ENCODE assay signal across 16 cellular contexts in the genomic region with DNA sequence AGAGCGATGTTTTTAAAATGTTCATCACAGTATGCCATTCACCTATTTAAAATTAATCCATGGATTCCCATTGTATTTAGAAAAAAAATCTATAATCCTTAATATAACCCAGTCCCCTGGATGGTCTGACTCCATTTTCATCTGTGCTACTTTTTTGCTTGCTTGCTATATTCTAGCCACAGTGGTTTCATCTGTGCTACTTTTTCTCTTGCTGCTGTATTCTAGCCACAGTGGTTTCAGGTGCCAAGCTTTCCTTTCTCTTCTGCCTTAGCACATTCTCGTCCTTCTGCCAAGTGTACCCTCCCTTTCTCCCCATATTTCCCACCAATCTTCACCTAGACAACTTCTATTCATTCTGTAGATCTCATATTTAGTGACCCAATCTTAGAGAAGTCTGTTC. TPM values are rescaled to one million over a fixed set of nuclear protein-coding genes. Genes with fewer than 3 reads are reported as not detected.
A peak's percentile ranks its signal among the peaks of the same experiment; 100 is the strongest.
DNase-seq lines count a peak whose midpoint lies in the region; ATAC-seq and TF ChIP-seq lines count a peak whose summit lies in the region.
"Had no signal": no experiment of that assay in that cellular context is flagged by ENCODE, and none has a peak within 500 bp of the region (broad histone marks: within the 10 kb centered on the region; RNA-seq: fewer than 3 reads in every experiment).

No MANE protein-coding gene starts in this region.

- H3K36me3 ChIP-seq in KMS-11 (ENCODE audit: insufficient read depth) (no peaks in the 10 kb centered on the region), H7 (replicated peaks; ENCODE audit: control insufficient read depth, insufficient read depth, low read length) (no peaks in the 10 kb centered on the region), ascending aorta (no peaks in the 10 kb centered on the region)
- H3K36me3 ChIP-seq: BLaER1 had no signal

- peaks cover 17% of the 10 kb centered on the region for H3K4me1 ChIP-seq in KMS-11 (ENCODE audit: low read depth, poor library complexity, severe bottlenecking)
- H3K4me1 ChIP-seq in ascending aorta, result peaks cover 0 to 5% of the 10 kb centered on the region in 2 donors
- H3K4me1 ChIP-seq: A549, BLaER1 had no signal

- H3K27ac ChIP-seq in KMS-11 (no peak overlapping the region), VCaP (peak overlapping the region; percentile 96), ascending aorta (no peak overlapping the region)
- H3K27ac ChIP-seq: A549, BLaER1 had no signal

- TF ChIP-seq CTCF in GM12865 (IDR thresholded peaks at IDR 0.05; ENCODE audit: insufficient read depth, low read depth, low read length, missing control alignments), result no peak
- TF ChIP-seq CTCF in KMS-11 (conservative IDR thresholded peaks at IDR 0.05; ENCODE audit: low read depth, low read length), result no peak
- TF ChIP-seq CTCF in VCaP (conservative IDR thresholded peaks at IDR 0.05), result no peak
- TF ChIP-seq CTCF in ascending aorta (IDR thresholded peaks at IDR 0.05), result no peak

- H3K27me3 ChIP-seq in KMS-11 (ENCODE audit: insufficient read depth, low read depth) (no peaks in the 10 kb centered on the region), H7 (ENCODE audit: control insufficient read depth, insufficient read depth, low read length) (no peaks in the 10 kb centered on the region), ascending aorta (no peaks in the 10 kb centered on the region)
- H3K27me3 ChIP-seq: BLaER1 had no signal

- DNase-seq in GM12865 (ENCODE audit: low read depth), result peak; percentile 14
- DNase-seq in H7, result no peak
- no peak for DNase-seq in NCI-H82 (lab: John Stamatoyannopoulos, UW)
- no peak for DNase-seq in ascending aorta (ENCODE audit: low spot score in 2 of 2)
- DNase-seq: CD4-positive, alpha-beta memory T cell; DMS79; GF-D8; GOT3; H9; KG1 had no signal

- H3K4me2 ChIP-seq in KMS-11, result peak overlapping the region; percentile 49; the same call in 1 of the 2 replicates
- H3K4me2 ChIP-seq: A549, BLaER1 had no signal

- H3K9me3 ChIP-seq in ascending aorta, result peaks cover 0 to 8% of the 10 kb centered on the region in 2 donors
- H3K9me3 ChIP-seq: A549, BLaER1 had no signal

- intact Hi-C loops in ascending aorta (cut with DNase I), result no loop called here

- H3K9ac ChIP-seq in KMS-11, result no peak overlapping the region
- H3K9ac ChIP-seq: BLaER1 had no signal

- no peaks in the 10 kb centered on the region for H3K79me2 ChIP-seq in KMS-11 (ENCODE audit: insufficient read depth, low read depth)

- ATAC-seq in GM19467 (IDR thresholded peaks at IDR 0.05; ENCODE audit: unreplicated experiment), result no peak
- ATAC-seq: A549, HepG2 had no signal

- H4K20me1 ChIP-seq in KMS-11 (ENCODE audit: insufficient read depth), result no peaks in the 10 kb centered on the region
- H4K20me1 ChIP-seq: BLaER1 had no signal

- H2AFZ ChIP-seq in KMS-11 (ENCODE audit: low read depth), result no peak overlapping the region

- H3K4me3 ChIP-seq in GM12865 (ENCODE audit: low read depth, low read length), result no peak overlapping the region
- no peak overlapping the region for H3K4me3 ChIP-seq in KMS-11 (IDR thresholded peaks at IDR 0.05; ENCODE audit: insufficient read depth, low read depth, low read length)
- no peak overlapping the region for H3K4me3 ChIP-seq in H7 (ENCODE audit: insufficient read depth, low read depth, low read length)
- no peak overlapping the region for H3K4me3 ChIP-seq in ascending aorta
- H3K4me3 ChIP-seq: A549, BLaER1 had no signal

RNA-seq across cellular contexts. Expression of gene SOX4, which starts 33.3 kb away (rescaled TPM):
- 121 and 151 TPM in 2 replicates for total RNA-seq in H7 (2014; rRNA removed; shearing (Covaris generic))
- 10.4 TPM for total RNA-seq in ascending aorta

Comparison
In these comparisons a context has a peak if more than half of its experiments do, and no peak if none do; other contexts are left out.
1. RNA of gene SOX4, which starts 33.3 kb away (total RNA-seq): 121 to 151 TPM in H7; 10.4 TPM in ascending aorta (single experiment); every median in the first group is over 10 times any median in the second.